ENCODE assay signal across 22 cellular contexts in genomic region chr1:9135145-9135836, GRCh38. TPM values are rescaled to one million over a fixed set of nuclear protein-coding genes. Genes with fewer than 3 reads are reported as not detected.
DNase-seq lines count a peak whose midpoint lies in the region; ATAC-seq and TF ChIP-seq lines count a peak whose summit lies in the region.
"Had no signal": no experiment of that assay in that cellular context is flagged by ENCODE, and none has a peak within 500 bp of the region (broad histone marks: within the 10 kb centered on the region; RNA-seq: fewer than 3 reads in every experiment).

No MANE protein-coding gene starts in this region.

- H3K79me2 ChIP-seq in mammary epithelial cell (ENCODE audit: insufficient read depth, low read length): no peaks in the 10 kb centered on the region

- H3K27me3 ChIP-seq in breast epithelium (no peaks in the 10 kb centered on the region), mammary epithelial cell (ENCODE audit: insufficient read depth, low read length) (no peaks in the 10 kb centered on the region), lower lobe of right lung (ENCODE audit: low read depth) (no peaks in the 10 kb centered on the region)
- H3K27me3 ChIP-seq: cardiac muscle cell, pancreas had no signal

- H3K9ac ChIP-seq in mammary epithelial cell (ENCODE audit: insufficient read depth, low read length): no peak overlapping the region

- BruUV-seq in mammary epithelial cell (replicated peaks; lab: Mats Ljungman, UMichigan): no TSS peak

- H3K4me1 ChIP-seq in breast epithelium: no peaks in the 10 kb centered on the region
- no peaks in the 10 kb centered on the region for H3K4me1 ChIP-seq in mammary epithelial cell (ENCODE audit: insufficient read depth, low read length)
- H3K4me1 ChIP-seq in lower lobe of right lung: no peaks in the 10 kb centered on the region
- H3K4me1 ChIP-seq: pancreas had no signal

- in situ Hi-C loops in mammary epithelial cell (cut with MboI; ENCODE audit: low sequenced_read_pairs in 2 of 2): no loop called here

- DNase-seq in breast epithelium (ENCODE audit: low spot score in 2 of 2) (peak in 1 of 2 donors; percentile 41), mammary epithelial cell (no peak), RPMI8226 (peak; percentile 52), lower lobe of right lung (no peak), caudate nucleus (lab: John Stamatoyannopoulos, UW) (no peak), NCI-H2029 treated with DMSO at 0.1 percent for 48 hours (lab: John Stamatoyannopoulos, UW) (no peak)
- DNase-seq: ACHN; activated CD4-positive, alpha-beta memory T cell treated with anti-CD3 and anti-CD28 coated beads for 36 hours; COR-L47; effector memory CD4-positive, alpha-beta T cell; hippocampal formation; left colon; NCI-H2029; NCI-H524 treated with DMSO at 0.1 percent for 48 hours; PC-3; small intestine had no signal

- ATAC-seq in lower lobe of right lung (peak; percentile 48 to 57), HG03280 (IDR thresholded peaks at IDR 0.05; ENCODE audit: unreplicated experiment) (no peak), GM21737 (IDR thresholded peaks at IDR 0.05; ENCODE audit: unreplicated experiment) (no peak)
- ATAC-seq: HCT116, left colon, pancreas, PC-3 had no signal

- peak overlapping the region; percentile 28 to 60 for H3K27ac ChIP-seq in breast epithelium
- no peak overlapping the region for H3K27ac ChIP-seq in mammary epithelial cell (ENCODE audit: insufficient read depth, low read depth, low read length)
- peak overlapping the region; percentile 44 for H3K27ac ChIP-seq in lower lobe of right lung
- no peak overlapping the region for H3K27ac ChIP-seq in caudate nucleus (ENCODE audit: low read depth, low read length)
- H3K27ac ChIP-seq: cardiac muscle cell, pancreas, SK-N-MC had no signal

- H3K36me3 ChIP-seq in breast epithelium (no peaks in the 10 kb centered on the region), mammary epithelial cell (ENCODE audit: insufficient read depth, low read length) (no peaks in the 10 kb centered on the region), lower lobe of right lung (no peaks in the 10 kb centered on the region)
- H3K36me3 ChIP-seq: cardiac muscle cell, pancreas had no signal

- H3K4me3 ChIP-seq in breast epithelium: no peak overlapping the region
- H3K4me3 ChIP-seq in mammary epithelial cell (replicated peaks in 1 of 3; ENCODE audit: insufficient read depth in 1 of 3, low read depth in 2 of 3, low read length in 3 of 3): no peak overlapping the region
- no peak overlapping the region for H3K4me3 ChIP-seq in lower lobe of right lung
- H3K4me3 ChIP-seq: cardiac muscle cell, pancreas, SK-N-MC had no signal

- CTCF ChIA-PET in mammary epithelial cell (lab: Charles Lee; ENCODE audit: low non-redundant PET): interaction anchor here (0.7 kb wide), 1 partner anchor 261 kb away, joined by 4 read pairs; no protein-coding TSS in a partner anchor

- intact Hi-C loops in breast epithelium (cut with DNase I; ENCODE audit: low total_unique reads) (no loop called here), mammary epithelial cell (cut with micrococcal nuclease) (no loop called here), lower lobe of right lung (cut with DNase I) (no loop called here)

- H3K9me3 ChIP-seq in breast epithelium (no peaks in the 10 kb centered on the region), mammary epithelial cell (replicated peaks; ENCODE audit: insufficient read depth, low read length) (no peaks in the 10 kb centered on the region), lower lobe of right lung (no peaks in the 10 kb centered on the region)
- H3K9me3 ChIP-seq: pancreas had no signal

- H3K4me2 ChIP-seq in mammary epithelial cell (ENCODE audit: insufficient read depth, low read depth, low read length): no peak overlapping the region

- TF ChIP-seq POLR2A in breast epithelium (IDR thresholded peaks at IDR 0.05): no peak

- dilution Hi-C loops in mammary epithelial cell (cut with HindIII; ENCODE audit: low sequenced_read_pairs): no loop called here

- TF ChIP-seq CTCF in breast epithelium (IDR thresholded peaks at IDR 0.05): no peak
- TF ChIP-seq CTCF in mammary epithelial cell (conservative IDR thresholded peaks at IDR 0.05 in 1 of 2, IDR thresholded peaks at IDR 0.05 in 1 of 2; ENCODE audit: extremely low read depth in 1 of 2, insufficient read depth in 1 of 2, low read depth in 1 of 2, low read length in 2 of 2): no peak
- no peak for TF ChIP-seq CTCF in lower lobe of right lung (IDR thresholded peaks at IDR 0.05)

- H4K20me1 ChIP-seq in mammary epithelial cell (ENCODE audit: insufficient read depth, low read length): no peaks in the 10 kb centered on the region

- WGBS in mammary epithelial cell (ENCODE audit: low coverage, missing lambda C conversion rate): 86% methylated on average over 8 of the region's 10 CpGs

- no peak overlapping the region for H2AFZ ChIP-seq in mammary epithelial cell (ENCODE audit: low read depth, low read length)

RNA-seq across cellular contexts. Expression of gene GPR157, which starts 6.4 kb away (rescaled TPM):
- 10 to 100 TPM in 1 of 3 donors, 1 to 10 TPM in 2; 4.3 to 11.7 (median 9.2) TPM for total RNA-seq in breast epithelium
- 10 to 100 TPM in 1 of 2 donors, 1 to 10 TPM in 1; 7.2 to 10.4 TPM for total RNA-seq in mammary epithelial cell
- 2.3 TPM for polyA plus RNA-seq in mammary epithelial cell
- 16.1 TPM for polyA minus RNA-seq in mammary epithelial cell
- total RNA-seq in lower lobe of right lung: 14.2 TPM

Comparison
In these comparisons a context has a peak if more than half of its experiments do, and no peak if none do; other contexts are left out.
1. H3K27ac ChIP-seq: peak in breast epithelium (2 of 2) and lower lobe of right lung (single experiment); none in mammary epithelial cell (single experiment) and caudate nucleus (single experiment).
2. ATAC-seq: peak in lower lobe of right lung (2 of 2); none in HG03280 (single experiment) and GM21737 (single experiment).